In genomic region chr2:200702646-200703118, GRCh38 we compare ENCODE assay signal across 10 cellular contexts.
DNase-seq lines count a peak whose midpoint lies in the region; ATAC-seq, FAIRE-seq and TF ChIP-seq lines count a peak whose summit lies in the region.
"Had no signal": no experiment of that assay in that cellular context is flagged by ENCODE, and none has a peak within 500 bp of the region (broad histone marks: within the 10 kb centered on the region; RNA-seq: fewer than 3 reads in every experiment).

No MANE protein-coding gene starts in this region.

- H3K4me3 ChIP-seq in CD4-positive, CD25-positive, alpha-beta regulatory T cell (ENCODE audit: low read depth, low read length) = peak overlapping the region; percentile 21
- no peak overlapping the region for H3K4me3 ChIP-seq in small intestine (ENCODE audit: low read depth in 1 of 2, low read length in 2 of 2)
- no peak overlapping the region for H3K4me3 ChIP-seq in gastrocnemius medialis
- H3K4me3 ChIP-seq: pancreas had no signal

- whole genome bisulfite sequencing in small intestine, 3 donors = 15 to 57% (median 22%) methylated on average over 4 of the region's 4 CpGs

- CTCF ChIA-PET in T-cell (lab: Charles Lee) = interaction anchor here (0.5 to 1.6 kb wide), 7 partner anchors 11 to 1597 kb away, joined by 3 to 8 read pairs (median 3); no protein-coding TSS in a partner anchor

- no peaks in the 10 kb centered on the region for H3K9me3 ChIP-seq in CD4-positive, CD25-positive, alpha-beta regulatory T cell (ENCODE audit: control insufficient read depth in 2 of 2, low read length in 2 of 2)
- no peaks in the 10 kb centered on the region for H3K9me3 ChIP-seq in small intestine (ENCODE audit: control insufficient read depth, low read depth)
- H3K9me3 ChIP-seq in gastrocnemius medialis = no peaks in the 10 kb centered on the region
- H3K9me3 ChIP-seq: pancreas had no signal

- in situ Hi-C loops in gastrocnemius medialis (cut with MboI; ENCODE audit: low sequenced_read_pairs in 4 of 4) = loop anchor here (10.0 to 25.0 kb wide), 5 partner anchors 110 to 740 kb away; partner anchors contain the start of genes AOX1 (in 1 of the 4), BZW1 (in 1 of the 4), HYCC2 (in 1 of the 4) and MAIP1 (in 1 of the 4)

- H3K27me3 Mint-ChIP-seq in CD4-positive, CD25-positive, alpha-beta regulatory T cell = peaks cover 19% of the 10 kb centered on the region
- peaks cover 1 to 6% of the 10 kb centered on the region in 2 donors for H3K27me3 Mint-ChIP-seq in T-cell

- H3K9me3 Mint-ChIP-seq in CD4-positive, CD25-positive, alpha-beta regulatory T cell = no peaks in the 10 kb centered on the region
- no peaks in the 10 kb centered on the region for H3K9me3 Mint-ChIP-seq in T-cell

- peaks cover 9 to 16% (median 12%) of the 10 kb centered on the region in 4 donors for H3K4me1 Mint-ChIP-seq in CD4-positive, CD25-positive, alpha-beta regulatory T cell
- peaks cover 6 to 12% (median 8%) of the 10 kb centered on the region in 3 donors for H3K4me1 Mint-ChIP-seq in T-cell

- intact Hi-C loops in gastrocnemius medialis (cut with DNase I; ENCODE audit: low total_unique reads) = loop anchor here (5.0 to 10.0 kb wide), 3 partner anchors 125 to 728 kb away; partner anchors contain the start of gene KCTD18

- peaks cover 17% of the 10 kb centered on the region for H3K4me1 ChIP-seq in CD4-positive, CD25-positive, alpha-beta regulatory T cell (ENCODE audit: control insufficient read depth, insufficient read depth, low read length, poor library complexity, severe bottlenecking)
- peaks cover 0 to 2% of the 10 kb centered on the region in 2 donors for H3K4me1 ChIP-seq in small intestine (ENCODE audit: control insufficient read depth in 2 of 2, insufficient read depth in 1 of 2, low read depth in 1 of 2, low read length in 1 of 2)
- H3K4me1 ChIP-seq in gastrocnemius medialis = no peaks in the 10 kb centered on the region
- H3K4me1 ChIP-seq: pancreas had no signal

- H3K36me3 ChIP-seq in CD4-positive, CD25-positive, alpha-beta regulatory T cell (ENCODE audit: control insufficient read depth, insufficient read depth, low read length) = no peaks in the 10 kb centered on the region
- H3K36me3 ChIP-seq in small intestine (ENCODE audit: control insufficient read depth in 2 of 2, insufficient read depth in 2 of 2, low read length in 2 of 2) = no peaks in the 10 kb centered on the region
- no peaks in the 10 kb centered on the region for H3K36me3 ChIP-seq in gastrocnemius medialis
- H3K36me3 ChIP-seq: pancreas had no signal

- POLR2A ChIA-PET in T-cell (lab: Charles Lee) = interaction anchor here in 1 of 2 donors (0.7 kb wide), 1 partner anchor 87 kb away, joined by 4 read pairs; no protein-coding TSS in a partner anchor

- peak; percentile 28 to 76 (median 47) for DNase-seq in CD4-positive, CD25-positive, alpha-beta regulatory T cell
- DNase-seq in T-cell = peak in 7 of 34 experiments; percentile 5 to 30 (median 15)
- DNase-seq in activated T-helper 9 cell treated with anti-CD3 and anti-CD28 coated beads, Interleukin-2, amount 50 U/mL, for 16 hours (ENCODE audit: low read depth) = peak; percentile 48
- DNase-seq in small intestine = peak; percentile 57
- no peak for DNase-seq in gastrocnemius medialis
- DNase-seq in inferior parietal cortex (ENCODE audit: extremely low spot score) = no peak
- DNase-seq in OCI-M2 (lab: John Stamatoyannopoulos, UW; ENCODE audit: unreplicated experiment) = no peak
- no peak for DNase-seq in NCI-H1417 treated with DMSO at 0.1 percent for 48 hours (lab: John Stamatoyannopoulos, UW)

- no peak overlapping the region for H3K27ac Mint-ChIP-seq in CD4-positive, CD25-positive, alpha-beta regulatory T cell
- no peak overlapping the region for H3K27ac Mint-ChIP-seq in T-cell

- H3K36me3 Mint-ChIP-seq in CD4-positive, CD25-positive, alpha-beta regulatory T cell = no peaks in the 10 kb centered on the region
- no peaks in the 10 kb centered on the region for H3K36me3 Mint-ChIP-seq in T-cell

- no peak overlapping the region for H3K27ac ChIP-seq in CD4-positive, CD25-positive, alpha-beta regulatory T cell (ENCODE audit: insufficient read depth, low read length, poor library complexity, severe bottlenecking)
- H3K27ac ChIP-seq in small intestine (ENCODE audit: low read depth in 1 of 2, low read length in 1 of 2) = no peak overlapping the region
- H3K27ac ChIP-seq in gastrocnemius medialis = no peak overlapping the region
- H3K27ac ChIP-seq: epithelial cell of prostate, pancreas had no signal

- H3K4me3 Mint-ChIP-seq in CD4-positive, CD25-positive, alpha-beta regulatory T cell = peak overlapping the region in 1 of 4 donors; percentile 4
- H3K4me3 Mint-ChIP-seq in T-cell = no peak overlapping the region

- TF ChIP-seq CTCF in gastrocnemius medialis (IDR thresholded peaks at IDR 0.05 in 4 of 5, conservative IDR thresholded peaks at IDR 0.05 in 1 of 5) = no peak

- ATAC-seq in CD4-positive, CD25-positive, alpha-beta regulatory T cell (ENCODE audit: low read depth in 2 of 2) = peak; percentile 70 to 77
- peak in 3 of 4 experiments; percentile 43 to 74 (median 71) for ATAC-seq in T-cell (replicated peaks in 1 of 4)
- no peak for ATAC-seq in gastrocnemius medialis

- H3K27me3 ChIP-seq in CD4-positive, CD25-positive, alpha-beta regulatory T cell (ENCODE audit: control insufficient read depth, insufficient read depth, low read length) = no peaks in the 10 kb centered on the region
- H3K27me3 ChIP-seq in small intestine (ENCODE audit: control insufficient read depth in 2 of 2, insufficient read depth in 2 of 2, low read length in 2 of 2) (no peaks in the 10 kb centered on the region), gastrocnemius medialis (no peaks in the 10 kb centered on the region)
- H3K27me3 ChIP-seq: pancreas had no signal

- no peak for FAIRE-seq in small intestine (lab: Jason Lieb, UNC)
- FAIRE-seq: pancreas had no signal

- TF ChIP-seq POLR2A in gastrocnemius medialis (IDR thresholded peaks at IDR 0.05) = no peak

Comparison
In these comparisons a context has a peak if more than half of its experiments do, and no peak if none do; other contexts are left out.
1. ATAC-seq: peak in CD4-positive, CD25-positive, alpha-beta regulatory T cell (2 of 2) and T-cell (3 of 4); none in gastrocnemius medialis (0 of 2).
2. DNase-seq: peak in CD4-positive, CD25-positive, alpha-beta regulatory T cell (3 of 3), activated T-helper 9 cell treated with anti-CD3 and anti-CD28 coated beads, Interleukin-2, amount 50 U/mL, for 16 hours (single experiment) and small intestine (single experiment); none in gastrocnemius medialis (0 of 2), inferior parietal cortex (single experiment), OCI-M2 (single experiment) and NCI-H1417 treated with DMSO at 0.1 percent for 48 hours (single experiment).